Comparison of ENCODE assay signal across 8 cellular contexts in genomic region chr12:124545508-124546418, GRCh38. TPM values are rescaled to one million over a fixed set of nuclear protein-coding genes. Genes with fewer than 3 reads are reported as not detected.
DNase-seq lines count a peak whose midpoint lies in the region; ATAC-seq, FAIRE-seq and TF ChIP-seq lines count a peak whose summit lies in the region.

No MANE protein-coding gene starts in this region.

- TF ChIP-seq CTCF in D721Med (IDR thresholded peaks at IDR 0.05; ENCODE audit: insufficient read depth, missing control alignments) (no peak), SK-N-SH (IDR thresholded peaks at IDR 0.05) (no peak)

- H3K27me3 Mint-ChIP-seq in central memory CD8-positive, alpha-beta T cell = no peaks in the 10 kb centered on the region

- POLR2A ChIA-PET in SK-N-SH (lab: Yijun Ruan, JAX) = interaction anchor here (0.8 kb wide), 1 partner anchor 23 kb away, joined by 4 read pairs; no protein-coding TSS in a partner anchor

- peaks cover 87% of the 10 kb centered on the region for H3K79me2 ChIP-seq in SK-N-SH (ENCODE audit: insufficient read depth)

- peak; percentile 49 for DNase-seq in NOMO-1 treated with DMSO at 0.1 percent for 48 hours (lab: John Stamatoyannopoulos, UW; ENCODE audit: unreplicated experiment)
- DNase-seq in central memory CD8-positive, alpha-beta T cell (ENCODE audit: low spot score in 2 of 2) = no peak
- DNase-seq in stimulated activated CD4-positive, alpha-beta T cell treated with anti-CD3 and anti-CD28 coated beads, Interleukin-4, amount 100 ng/mL, for 24 hours = peak; percentile 55
- no peak for DNase-seq in D721Med (ENCODE audit: insufficient read length, low spot score)
- no peak for DNase-seq in SK-N-SH
- no peak for DNase-seq in NCI-H2196 treated with DMSO at 0.1 percent for 48 hours (lab: John Stamatoyannopoulos, UW; ENCODE audit: unreplicated experiment)

- FAIRE-seq in D721Med (lab: Jason Lieb, UNC) = no peak

- no peaks in the 10 kb centered on the region for H3K9me2 ChIP-seq in SK-N-SH

- peaks cover 63% of the 10 kb centered on the region for H3K4me1 Mint-ChIP-seq in central memory CD8-positive, alpha-beta T cell

- H3K4me2 ChIP-seq in SK-N-SH = no peak overlapping the region

- H3K4me1 ChIP-seq in SK-N-SH (ENCODE audit: control insufficient read depth in 1 of 2, insufficient read depth in 2 of 2, low read depth in 1 of 2, low read length in 1 of 2) = peaks cover 37 to 73% of the 10 kb centered on the region in 2 experiments; a peak in 3 of 4 replicates

- no peaks in the 10 kb centered on the region for H3K36me3 ChIP-seq in SK-N-SH (replicated peaks in 1 of 2; ENCODE audit: control insufficient read depth in 1 of 2, insufficient read depth in 2 of 2, low read length in 1 of 2)

- no peak for TF ChIP-seq EP300 in SK-N-SH (IDR thresholded peaks at IDR 0.05; ENCODE audit: borderline replicate concordance in 1 of 2, low read depth in 1 of 2, low read length in 1 of 2)

- ATAC-seq in GM18519 (IDR thresholded peaks at IDR 0.05; ENCODE audit: low FRiP score, unreplicated experiment) = peak; percentile 63
- ATAC-seq in HG02610 (IDR thresholded peaks at IDR 0.05; ENCODE audit: unreplicated experiment) = peak; percentile 90
- ATAC-seq in central memory CD8-positive, alpha-beta T cell (replicated peaks; ENCODE audit: extremely low read depth, poor library complexity, severe bottlenecking) = peak; percentile 51

- 86% methylated on average over 24 of the region's 26 CpGs for WGBS in SK-N-SH (ENCODE audit: low lambda C conversion rate)

- H3K9me3 Mint-ChIP-seq in central memory CD8-positive, alpha-beta T cell = no peaks in the 10 kb centered on the region

- no peaks in the 10 kb centered on the region for H3K27me3 ChIP-seq in SK-N-SH (ENCODE audit: insufficient read depth)

- H3F3A ChIP-seq in SK-N-SH (replicated peaks; ENCODE audit: insufficient read depth) = peaks cover 8% of the 10 kb centered on the region

- H3K9ac ChIP-seq in SK-N-SH = no peak overlapping the region

- H3K27ac Mint-ChIP-seq in central memory CD8-positive, alpha-beta T cell (ENCODE audit: low read depth) = peak overlapping the region; percentile 38

- TF ChIP-seq RAD21 in SK-N-SH (IDR thresholded peaks at IDR 0.05; ENCODE audit: low read length) = no peak

- peaks cover 85% of the 10 kb centered on the region for H4K20me1 ChIP-seq in SK-N-SH (ENCODE audit: insufficient read depth)

- H3K4me3 ChIP-seq in SK-N-SH (ENCODE audit: low read depth in 2 of 2, low read length in 1 of 2) = no peak overlapping the region

- CTCF ChIA-PET in SK-N-SH (lab: Yijun Ruan, JAX) = interaction anchor here (1.1 to 1.4 kb wide), 2 partner anchors 36 to 41 kb away, joined by 3 to 5 read pairs; no protein-coding TSS in a partner anchor

- peak overlapping the region; percentile 44 for H3K4me3 Mint-ChIP-seq in central memory CD8-positive, alpha-beta T cell

- H3K27ac ChIP-seq in SK-N-SH (ENCODE audit: low read depth in 2 of 2, low read length in 1 of 2) = peak overlapping the region in 1 of 2 experiments; percentile 98; a peak in 2 of 4 replicates

- peaks cover 3% of the 10 kb centered on the region for H3K36me3 Mint-ChIP-seq in central memory CD8-positive, alpha-beta T cell (ENCODE audit: insufficient read depth)

- H2AFZ ChIP-seq in SK-N-SH (ENCODE audit: low read depth) = no peak overlapping the region

- H3K9me3 ChIP-seq in SK-N-SH = no peaks in the 10 kb centered on the region

TF ChIP-seq in SK-N-SH, 30 proteins besides CTCF, POLR2A, EP300 and RAD21:
- no peak for TF ChIP-seq ELF1 (IDR thresholded peaks at IDR 0.05)
- no peak for TF ChIP-seq FOSL2 (IDR thresholded peaks at IDR 0.05; ENCODE audit: borderline replicate concordance, low read depth)
- TF ChIP-seq MAX (IDR thresholded peaks at IDR 0.05; ENCODE audit: low read depth) = no peak
- TF ChIP-seq NFIC (IDR thresholded peaks at IDR 0.05; ENCODE audit: borderline replicate concordance) = no peak

RNA-seq across cellular contexts. Expression of gene NCOR2, which starts 21.6 kb away (rescaled TPM):
- 9.1 and 19.0 TPM in 2 replicates for polyA plus RNA-seq in SK-N-SH (2012; rRNA removed)
- polyA plus RNA-seq in SK-N-SH (2012; cell fraction: cytosol; rRNA removed) = 14.3 and 16.0 TPM in 2 replicates
- polyA plus RNA-seq in SK-N-SH (2012; cell fraction: nucleus; rRNA removed) = 61.3 and 99.7 TPM in 2 replicates

Comparison
In these comparisons a context has a peak if more than half of its experiments do, and no peak if none do; other contexts are left out.
1. DNase-seq: peak in NOMO-1 treated with DMSO at 0.1 percent for 48 hours (single experiment) and stimulated activated CD4-positive, alpha-beta T cell treated with anti-CD3 and anti-CD28 coated beads, Interleukin-4, amount 100 ng/mL, for 24 hours (single experiment); none in central memory CD8-positive, alpha-beta T cell (0 of 2), D721Med (single experiment), SK-N-SH (single experiment) and NCI-H2196 treated with DMSO at 0.1 percent for 48 hours (single experiment).
2. Peak in every context shown above with its lines, with median percentiles within 50 percentile points of each other: ATAC-seq.